ENCODE assay signal across 10 cellular contexts in genomic region chr7:131226116-131226562, GRCh38.
A peak's percentile ranks its signal among the peaks of the same experiment; 100 is the strongest.
DNase-seq lines count a peak whose midpoint lies in the region; ATAC-seq and TF ChIP-seq lines count a peak whose summit lies in the region.
"Had no signal": no experiment of that assay in that cellular context is flagged by ENCODE, and none has a peak within 500 bp of the region (broad histone marks: within the 10 kb centered on the region; RNA-seq: fewer than 3 reads in every experiment).

No MANE protein-coding gene starts in this region.

- no peaks in the 10 kb centered on the region for H3K36me3 ChIP-seq in brain microvascular endothelial cell (replicated peaks)

- TF ChIP-seq CTCF in epithelial cell of proximal tubule (conservative IDR thresholded peaks at IDR 0.05; ENCODE audit: low read depth, low read length) (no peak), brain microvascular endothelial cell (IDR thresholded peaks at IDR 0.05; ENCODE audit: low read depth, low read length, missing control alignments) (no peak)

- H3K4me3 ChIP-seq in epithelial cell of proximal tubule (ENCODE audit: low read depth, low read length) (peak overlapping the region; percentile 24), brain microvascular endothelial cell (ENCODE audit: low read depth, low read length) (no peak overlapping the region)

- in situ Hi-C loops in brain microvascular endothelial cell (cut with HindIII; ENCODE audit: low pct_ligation_motif_present, low sequenced_read_pairs), result no loop called here

- no peak overlapping the region for H3K27ac ChIP-seq in brain microvascular endothelial cell

- peak; percentile 29 for ATAC-seq in GM18867 (IDR thresholded peaks at IDR 0.05; ENCODE audit: unreplicated experiment)
- no peak for ATAC-seq in HG02840 (IDR thresholded peaks at IDR 0.05; ENCODE audit: low FRiP score, unreplicated experiment)

- DNase-seq in NCI-H187 (lab: John Stamatoyannopoulos, UW) (peak; percentile 78 to 87), epithelial cell of proximal tubule (ENCODE audit: low read depth) (peak; percentile 81), pons (ENCODE audit: low spot score) (peak; percentile 19), SKM-1 (lab: John Stamatoyannopoulos, UW; ENCODE audit: unreplicated experiment) (no peak), brain microvascular endothelial cell (no peak), germinal center (ENCODE audit: low spot score) (no peak)
- DNase-seq: activated gamma-delta T cell treated with Interleukin-2 at 50 U/mL for 16 hours, NCI-H1092 treated with DMSO at 0.1 percent for 48 hours had no signal

- no peaks in the 10 kb centered on the region for H3K27me3 ChIP-seq in brain microvascular endothelial cell (replicated peaks)

Comparison
In these comparisons a context has a peak if more than half of its experiments do, and no peak if none do; other contexts are left out.
1. DNase-seq: peak in NCI-H187 (2 of 2), epithelial cell of proximal tubule (single experiment) and pons (single experiment); none in SKM-1 (single experiment), brain microvascular endothelial cell (single experiment) and germinal center (single experiment).